ENCODE assay signal across 14 cellular contexts in genomic region chr5:136057401-136057951, GRCh38. TPM values are rescaled to one million over a fixed set of nuclear protein-coding genes. Genes with fewer than 3 reads are reported as not detected.
DNase-seq lines count a peak whose midpoint lies in the region; ATAC-seq, FAIRE-seq and TF ChIP-seq lines count a peak whose summit lies in the region.
"Had no signal": no experiment of that assay in that cellular context is flagged by ENCODE, and none has a peak within 500 bp of the region (broad histone marks: within the 10 kb centered on the region; RNA-seq: fewer than 3 reads in every experiment).

No MANE protein-coding gene starts in this region.

- H3K36me3 ChIP-seq in bronchial epithelial cell (ENCODE audit: control insufficient read depth, insufficient read depth, low read length) (peaks cover 34% of the 10 kb centered on the region), right lobe of liver (no peaks in the 10 kb centered on the region), urinary bladder (ENCODE audit: insufficient read depth) (peaks cover 4% of the 10 kb centered on the region), HAP-1 (replicated peaks) (no peaks in the 10 kb centered on the region)

- H3K9me3 ChIP-seq in right lobe of liver (no peaks in the 10 kb centered on the region), HAP-1 (no peaks in the 10 kb centered on the region)
- H3K9me3 ChIP-seq: left lung had no signal

- no peak for ATAC-seq in right lobe of liver
- ATAC-seq: T-cell had no signal

- H3K27ac ChIP-seq in right lobe of liver (peak overlapping the region; percentile 73 to 93 (median 87)), urinary bladder (ENCODE audit: low read depth) (peak overlapping the region; percentile 61)

- in situ Hi-C loops in HAP-1 (cut with MboI; ENCODE audit: low sequenced_read_pairs) = no loop called here

- H3K4me3 ChIP-seq in bronchial epithelial cell (ENCODE audit: low read depth, low read length) = no peak overlapping the region
- H3K4me3 ChIP-seq in right lobe of liver = no peak overlapping the region
- H3K4me3 ChIP-seq in urinary bladder (ENCODE audit: low read depth, low read length) = no peak overlapping the region
- no peak overlapping the region for H3K4me3 ChIP-seq in HAP-1
- H3K4me3 ChIP-seq: left lung had no signal

- TF ChIP-seq CTCF in bronchial epithelial cell (IDR thresholded peaks at IDR 0.05; ENCODE audit: insufficient read depth, low read length, severe bottlenecking) (no peak), right lobe of liver (IDR thresholded peaks at IDR 0.05) (no peak)

- H3K4me1 Mint-ChIP-seq in activated T-cell treated with anti-CD3 and anti-CD28 coated beads, Interleukin-2, amount 50 U/mL, for 24 hours (ENCODE audit: low read depth) = no peaks in the 10 kb centered on the region
- H3K4me1 Mint-ChIP-seq: IgD-negative memory B cell, T-cell had no signal

- DNase-seq in SKM-1 treated with dmso at 0.1 percent for 144 hours (lab: John Stamatoyannopoulos, UW; ENCODE audit: unreplicated experiment) (peak; percentile 76), SKM-1 (lab: John Stamatoyannopoulos, UW; ENCODE audit: unreplicated experiment) (no peak), bronchial epithelial cell (ENCODE audit: low read depth) (no peak), right lobe of liver (no peak), HK-2 (ENCODE audit: unreplicated experiment) (no peak), HAP-1 (ENCODE audit: low spot score in 2 of 2) (no peak)
- no peak for DNase-seq in activated T-cell treated with anti-CD3 and anti-CD28 coated beads, Interleukin-2, amount 50 U/mL, for 24 hours
- DNase-seq: effector memory CD4-positive, alpha-beta T cell; NCI-H345; T-cell had no signal

- intact Hi-C loops in right lobe of liver (cut with DNase I) = loop anchor here in 1 of 2 donors (10.0 kb wide), 1 partner anchor 83 kb away; no protein-coding TSS in a partner anchor

- H3K4me1 ChIP-seq in right lobe of liver (peaks cover 0 to 45% (median 20%) of the 10 kb centered on the region in 4 donors), urinary bladder (ENCODE audit: insufficient read depth) (peaks cover 2% of the 10 kb centered on the region), HAP-1 (no peaks in the 10 kb centered on the region)

- H3K27me3 Mint-ChIP-seq in activated T-cell treated with anti-CD3 and anti-CD28 coated beads, Interleukin-2, amount 50 U/mL, for 24 hours = no peaks in the 10 kb centered on the region

- peak; percentile 47 for FAIRE-seq in bronchial epithelial cell (lab: Jason Lieb, UNC)
- FAIRE-seq: A204.1 had no signal

- H3K27me3 ChIP-seq in bronchial epithelial cell (ENCODE audit: control insufficient read depth, insufficient read depth, low read length) (no peaks in the 10 kb centered on the region), right lobe of liver (no peaks in the 10 kb centered on the region), HAP-1 (ENCODE audit: low read depth) (no peaks in the 10 kb centered on the region)
- H3K27me3 ChIP-seq: left lung had no signal

- no peaks in the 10 kb centered on the region for H3K9me3 Mint-ChIP-seq in activated T-cell treated with anti-CD3 and anti-CD28 coated beads, Interleukin-2, amount 50 U/mL, for 24 hours
- H3K9me3 Mint-ChIP-seq: IgD-negative memory B cell, T-cell had no signal

- 44% methylated on average over 2 of the region's 5 CpGs for WGBS in right lobe of liver (ENCODE audit: insufficient coverage, low coverage, low lambda C conversion rate, missing lambda C conversion rate)
- 27% methylated on average over 5 of the region's 5 CpGs for WGBS in urinary bladder

- H3K4me3 Mint-ChIP-seq in activated T-cell treated with anti-CD3 and anti-CD28 coated beads, Interleukin-2, amount 50 U/mL, for 24 hours = no peak overlapping the region
- H3K4me3 Mint-ChIP-seq: IgD-negative memory B cell, T-cell had no signal

- H3K36me3 Mint-ChIP-seq in activated T-cell treated with anti-CD3 and anti-CD28 coated beads, Interleukin-2, amount 50 U/mL, for 24 hours (ENCODE audit: low read depth) = no peaks in the 10 kb centered on the region
- H3K36me3 Mint-ChIP-seq: IgD-negative memory B cell, T-cell had no signal

- TF ChIP-seq POLR2A in right lobe of liver (IDR thresholded peaks at IDR 0.05) = no peak

- no peak overlapping the region for H3K27ac Mint-ChIP-seq in activated T-cell treated with anti-CD3 and anti-CD28 coated beads, Interleukin-2, amount 50 U/mL, for 24 hours
- H3K27ac Mint-ChIP-seq: T-cell had no signal

RNA-seq across cellular contexts. Expression of gene TGFBI, which starts 28.7 kb away (rescaled TPM):
- total RNA-seq in bronchial epithelial cell (211 and 218 TPM in 2 replicates), right lobe of liver (100 to 1,000 TPM in 3 of 6 experiments, 10 to 100 TPM in 3; 30.7 to 143 (median 87.2) TPM), urinary bladder (394 TPM)
- polyA plus RNA-seq in urinary bladder = 220 TPM
